8 cellular contexts compared by ENCODE assay signal in genomic region chrX:134373736-134374135, GRCh38. TPM values are rescaled to one million over a fixed set of nuclear protein-coding genes. Genes with fewer than 3 reads are reported as not detected.
DNase-seq lines count a peak whose midpoint lies in the region; ATAC-seq lines count a peak whose summit lies in the region.

No MANE protein-coding gene starts in this region.

- peaks cover 9% of the 10 kb centered on the region for H3K36me3 Mint-ChIP-seq in activated T-helper 1 cell treated with anti-CD3 and anti-CD28 coated beads, Interleukin-12 subunit alpha, Interleukin-12 subunit beta, Interleukin-2, Interleukin-4 antibody, amounts not matched to agents 30 ng/mL and 10 ng/mL and 1 ng/mL, durations not matched to agents 14 hours and 24 hours and 36 hours (ENCODE audit: low read depth)

- H3K9me3 Mint-ChIP-seq in activated T-helper 1 cell treated with anti-CD3 and anti-CD28 coated beads, Interleukin-12 subunit alpha, Interleukin-12 subunit beta, Interleukin-2, Interleukin-4 antibody, amounts not matched to agents 30 ng/mL and 10 ng/mL and 1 ng/mL, durations not matched to agents 14 hours and 24 hours and 36 hours: no peaks in the 10 kb centered on the region

- H3K4me3 ChIP-seq in iPS-20b (ENCODE audit: low read length) (peak overlapping the region; percentile 95), subcutaneous abdominal adipose tissue (ENCODE audit: low read depth in 1 of 5, low read length in 5 of 5) (peak overlapping the region; percentile 73 to 82 (median 77))

- H3K36me3 ChIP-seq in iPS-20b (ENCODE audit: insufficient read depth, low read depth, low read length): peaks cover 9% of the 10 kb centered on the region
- H3K36me3 ChIP-seq in subcutaneous abdominal adipose tissue (ENCODE audit: control insufficient read depth in 5 of 5, insufficient read depth in 5 of 5, low read length in 5 of 5): no peaks in the 10 kb centered on the region

- H3K27me3 ChIP-seq in iPS-20b (ENCODE audit: insufficient read depth, low read length): no peaks in the 10 kb centered on the region
- H3K27me3 ChIP-seq in subcutaneous abdominal adipose tissue (ENCODE audit: control insufficient read depth in 5 of 5, insufficient read depth in 4 of 5, low read length in 5 of 5): no peaks in the 10 kb centered on the region

- H3K4me3 Mint-ChIP-seq in activated T-helper 1 cell treated with anti-CD3 and anti-CD28 coated beads, Interleukin-12 subunit alpha, Interleukin-12 subunit beta, Interleukin-2, Interleukin-4 antibody, amounts not matched to agents 30 ng/mL and 10 ng/mL and 1 ng/mL, durations not matched to agents 14 hours and 24 hours and 36 hours: peak overlapping the region; percentile 97

- no peaks in the 10 kb centered on the region for H3K9me3 ChIP-seq in iPS-20b (ENCODE audit: insufficient read depth, low read depth, low read length)
- H3K9me3 ChIP-seq in subcutaneous abdominal adipose tissue (ENCODE audit: control insufficient read depth in 5 of 5, low read length in 5 of 5): peaks cover 0 to 4% (median 0%) of the 10 kb centered on the region in 5 donors

- H3K27me3 Mint-ChIP-seq in activated T-helper 1 cell treated with anti-CD3 and anti-CD28 coated beads, Interleukin-12 subunit alpha, Interleukin-12 subunit beta, Interleukin-2, Interleukin-4 antibody, amounts not matched to agents 30 ng/mL and 10 ng/mL and 1 ng/mL, durations not matched to agents 14 hours and 24 hours and 36 hours (ENCODE audit: insufficient read depth): no peaks in the 10 kb centered on the region

- ATAC-seq in GM18861 (IDR thresholded peaks at IDR 0.05; ENCODE audit: unreplicated experiment) (no peak), GM19455 (IDR thresholded peaks at IDR 0.05; ENCODE audit: unreplicated experiment) (no peak)

- H3K4me1 Mint-ChIP-seq in activated T-helper 1 cell treated with anti-CD3 and anti-CD28 coated beads, Interleukin-12 subunit alpha, Interleukin-12 subunit beta, Interleukin-2, Interleukin-4 antibody, amounts not matched to agents 30 ng/mL and 10 ng/mL and 1 ng/mL, durations not matched to agents 14 hours and 24 hours and 36 hours (ENCODE audit: low read depth): peaks cover 25% of the 10 kb centered on the region

- peak overlapping the region; percentile 96 for H3K27ac Mint-ChIP-seq in activated T-helper 1 cell treated with anti-CD3 and anti-CD28 coated beads, Interleukin-12 subunit alpha, Interleukin-12 subunit beta, Interleukin-2, Interleukin-4 antibody, amounts not matched to agents 30 ng/mL and 10 ng/mL and 1 ng/mL, durations not matched to agents 14 hours and 24 hours and 36 hours

- H3K27ac ChIP-seq in iPS-20b (ENCODE audit: low read length) (no peak overlapping the region), subcutaneous abdominal adipose tissue (ENCODE audit: low read depth, low read length) (peak overlapping the region; percentile 82)

- intact Hi-C loops in activated T-helper 1 cell treated with anti-CD3 and anti-CD28 coated beads, Interleukin-12 subunit alpha, Interleukin-12 subunit beta, Interleukin-2, Interleukin-4 antibody, amounts not matched to agents 30 ng/mL and 10 ng/mL and 1 ng/mL, durations not matched to agents 14 hours and 24 hours and 36 hours (cut with micrococcal nuclease): loop anchor here (1.0 to 2.0 kb wide), 2 partner anchors 201 to 433 kb away; a partner anchor contains a TSS

- no peaks in the 10 kb centered on the region for H3K4me1 ChIP-seq in iPS-20b (ENCODE audit: insufficient read depth, low read length)
- peaks cover 0 to 12% (median 6%) of the 10 kb centered on the region in 5 donors for H3K4me1 ChIP-seq in subcutaneous abdominal adipose tissue (ENCODE audit: control insufficient read depth in 5 of 5, insufficient read depth in 5 of 5, low read length in 5 of 5)

- H3K9ac ChIP-seq in iPS-20b (ENCODE audit: low read depth, low read length) (peak overlapping the region; percentile 93), subcutaneous abdominal adipose tissue (ENCODE audit: low read length in 5 of 5) (peak overlapping the region; percentile 68 to 92 (median 85))

- peak; percentile 4 for DNase-seq in SIG-M5 treated with dmso at 0.1 percent for 504 hours (lab: John Stamatoyannopoulos, UW; ENCODE audit: unreplicated experiment)
- no peak for DNase-seq in SIG-M5 (lab: John Stamatoyannopoulos, UW)
- no peak for DNase-seq in activated T-helper 1 cell treated with anti-CD3 and anti-CD28 coated beads, Interleukin-12 subunit alpha, Interleukin-12 subunit beta, Interleukin-2, Interleukin-4 antibody, amounts not matched to agents 30 ng/mL and 10 ng/mL and 1 ng/mL, durations not matched to agents 14 hours and 24 hours and 36 hours (ENCODE audit: low spot score)
- DNase-seq in NK-92 treated with Interleukin-12 subunit alpha and Interleukin-12 subunit beta, amount 100 ng/mL, for 24 hours (lab: John Stamatoyannopoulos, UW): no peak

RNA-seq across cellular contexts. Expression of gene PHF6, which starts 0.6 kb away (rescaled TPM):
- total RNA-seq in activated T-helper 1 cell treated with anti-CD3 and anti-CD28 coated beads, Interleukin-12 subunit alpha, Interleukin-12 subunit beta, Interleukin-2, Interleukin-4 antibody, amounts not matched to agents 30 ng/mL and 10 ng/mL and 1 ng/mL, durations not matched to agents 14 hours and 24 hours and 36 hours: 87.5 and 92.6 TPM in 2 replicates
